23 cellular contexts compared by ENCODE assay signal in the genomic region with DNA sequence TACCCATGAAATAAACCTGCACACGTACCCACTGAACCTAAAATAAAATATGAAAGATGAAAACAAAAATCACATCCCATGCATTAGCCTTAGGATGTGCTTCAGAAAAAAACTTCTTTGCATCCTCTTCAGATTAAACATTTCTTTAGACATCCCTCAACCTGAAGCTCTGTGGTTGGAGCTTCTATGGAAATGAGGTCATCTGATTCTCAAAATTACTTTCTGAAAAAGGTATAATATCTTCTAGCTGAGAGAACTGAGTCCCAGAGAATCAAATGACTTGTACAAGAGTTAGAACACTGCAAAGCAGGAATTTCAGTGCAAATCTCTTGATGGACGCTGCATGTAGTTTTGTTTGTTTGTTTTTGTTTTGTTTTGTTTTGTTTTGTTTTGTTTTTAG.
"Had no signal": no experiment of that assay in that cellular context is flagged by ENCODE, and none has a peak within 500 bp of the region (broad histone marks: within the 10 kb centered on the region; RNA-seq: fewer than 3 reads in every experiment).

No MANE protein-coding gene starts in this region.

- H3K27ac Mint-ChIP-seq: effector memory CD8-positive, alpha-beta T cell; naive thymus-derived CD8-positive, alpha-beta T cell; nephron progenitor cell had no signal

- H3K4me3 ChIP-seq: esophagus squamous epithelium, lower lobe of right lung, prostate gland, right atrium auricular region, smooth muscle cell, thoracic aorta, tibial nerve, upper lobe of left lung had no signal

- H3K4me1 ChIP-seq: esophagus squamous epithelium, lower lobe of right lung, prostate gland, upper lobe of left lung had no signal

- H3K9me3 ChIP-seq: esophagus squamous epithelium, lower lobe of right lung, prostate gland, right atrium auricular region, thoracic aorta, tibial nerve, upper lobe of left lung had no signal

- H3K4me1 Mint-ChIP-seq: nephron progenitor cell had no signal

- H3K27me3 ChIP-seq: esophagus squamous epithelium, right atrium auricular region, tibial nerve, upper lobe of left lung had no signal

- H3K4me2 ChIP-seq: smooth muscle cell had no signal

- H3K36me3 Mint-ChIP-seq: naive thymus-derived CD8-positive, alpha-beta T cell had no signal

- H3K27ac ChIP-seq: esophagus squamous epithelium, lower lobe of right lung, prostate gland, right atrium auricular region, thoracic aorta, tibial nerve, upper lobe of left lung had no signal

- H3K36me3 ChIP-seq: esophagus squamous epithelium, lower lobe of right lung, prostate gland, right atrium auricular region, thoracic aorta, tibial nerve, upper lobe of left lung had no signal

- ATAC-seq: effector memory CD8-positive, alpha-beta T cell; left ventricle myocardium superior; lower lobe of right lung; naive thymus-derived CD8-positive, alpha-beta T cell; sciatic nerve had no signal

- H3K4me3 Mint-ChIP-seq: effector memory CD8-positive, alpha-beta T cell; naive thymus-derived CD8-positive, alpha-beta T cell; nephron progenitor cell had no signal

- H3K9me3 Mint-ChIP-seq: effector memory CD8-positive, alpha-beta T cell; naive thymus-derived CD8-positive, alpha-beta T cell; nephron progenitor cell had no signal

- DNase-seq: cortex of kidney; effector memory CD8-positive, alpha-beta T cell; erythroblast; esophagus squamous epithelium; foreskin melanocyte; hypothalamus; left ventricle myocardium superior; lower lobe of right lung; naive thymus-derived CD8-positive, alpha-beta T cell; nephron progenitor cell; nucleus accumbens; stimulated activated CD4-positive, alpha-beta T cell treated with anti-CD3 and anti-CD28 coated beads, Interleukin-12 subunit alpha, Interleukin-12 subunit beta, amount 100 ng/mL, for 4 hours; stimulated activated CD4-positive, alpha-beta T cell treated with anti-CD3 and anti-CD28 coated beads, Interleukin-1b, Interleukin-23, amount 100 ng/mL, for 48 hours; stimulated activated CD4-positive, alpha-beta T cell treated with anti-CD3 and anti-CD28 coated beads, Interleukin-4, amount 100 ng/mL, for 1 hour; stimulated activated CD8-positive, alpha-beta memory T cell treated with anti-CD3 and anti-CD28 coated beads, Interleukin-4, amount 100 ng/mL, for 48 hours; stimulated activated naive CD4-positive, alpha-beta T cell treated with Interleukin-2 at 50 U/mL for 16 hours; upper lobe of left lung had no signal
